1 cellular context compared by ENCODE assay signal in genomic region chr17:46782250-46782953, GRCh38.
TF ChIP-seq lines count a peak whose summit lies in the region.

No MANE protein-coding gene starts in this region.

TF ChIP-seq in HepG2, 621 proteins besides CTCF, POLR2A, EP300 and RAD21 (continued from another document and continues in another):
- TF ChIP-seq POGK (CRISPR knock-in tag; conservative IDR thresholded peaks at IDR 0.05) (peak; percentile 28; the same call in 1 of the 2 replicates), HMGXB4 (CRISPR knock-in tag; IDR thresholded peaks at IDR 0.05; ENCODE audit: borderline replicate concordance in 1 of 2, low read depth in 1 of 2) (peak; percentile 71 to 85; a peak in 3 of 4 replicates), ZNF598 (CRISPR knock-in tag; IDR thresholded peaks at IDR 0.05; ENCODE audit: borderline replicate concordance) (peak; percentile 60; the same call in 1 of the 2 replicates), ZNF335 (CRISPR knock-in tag; IDR thresholded peaks at IDR 0.05) (no peak), ZGPAT (CRISPR knock-in tag; IDR thresholded peaks at IDR 0.05) (peak; percentile 39; the same call in 1 of the 2 replicates), HNF1B (CRISPR knock-in tag; IDR thresholded peaks at IDR 0.05) (peak; percentile 71), ZNF326 (CRISPR knock-in tag; IDR thresholded peaks at IDR 0.05; ENCODE audit: borderline replicate concordance) (no peak), ZNF713 (CRISPR knock-in tag; IDR thresholded peaks at IDR 0.05) (0 out of 2 replicates have a peak, but pooled peaks have one; percentile 26), ARID2 (CRISPR knock-in tag; IDR thresholded peaks at IDR 0.05; ENCODE audit: borderline replicate concordance) (no peak), FOXK1 (CRISPR knock-in tag; IDR thresholded peaks at IDR 0.05; ENCODE audit: borderline replicate concordance, low read depth) (peak; percentile 67; the same call in 1 of the 2 replicates), ZNF160 (CRISPR knock-in tag; IDR thresholded peaks at IDR 0.05) (no peak), PCBP2 (optimal IDR thresholded peaks at IDR 0.05; ENCODE audit: low read depth, low read length, poor library complexity, severe bottlenecking) (no peak), ZSCAN31 (CRISPR knock-in tag; IDR thresholded peaks at IDR 0.05; ENCODE audit: low read depth) (peak; percentile 29; the same call in 1 of the 2 replicates), ZBTB33 (CRISPR knock-in tag; IDR thresholded peaks at IDR 0.05) (peak; percentile 29; the same call in 1 of the 2 replicates), ZNF124 (CRISPR knock-in tag; IDR thresholded peaks at IDR 0.05) (peak; percentile 80; the same call in 1 of the 2 replicates), ZNF784 (CRISPR knock-in tag; IDR thresholded peaks at IDR 0.05; ENCODE audit: borderline replicate concordance) (no peak), NFAT5 (CRISPR knock-in tag; IDR thresholded peaks at IDR 0.05) (no peak), PHF20 (CRISPR knock-in tag; IDR thresholded peaks at IDR 0.05) (no peak), BCL6 (CRISPR knock-in tag; IDR thresholded peaks at IDR 0.05) (0 out of 2 replicates have a peak, but pooled peaks have one; percentile 31), GLI4 (CRISPR knock-in tag; IDR thresholded peaks at IDR 0.05; ENCODE audit: borderline replicate concordance) (no peak), HMGA1 (CRISPR knock-in tag; conservative IDR thresholded peaks at IDR 0.05) (no peak), HBP1 (CRISPR knock-in tag; IDR thresholded peaks at IDR 0.05; ENCODE audit: low read depth) (peak; percentile 48; the same call in 1 of the 2 replicates), ZNF609 (CRISPR knock-in tag; IDR thresholded peaks at IDR 0.05; ENCODE audit: borderline replicate concordance) (peak; percentile 31), KLF16 (CRISPR knock-in tag; IDR thresholded peaks at IDR 0.05) (peak in 1 of 2 experiments; percentile 30; a peak in 1 of 4 replicates), MAX (IDR thresholded peaks at IDR 0.05) (peak; percentile 36), TBP (CRISPR knock-in tag; IDR thresholded peaks at IDR 0.05) (0 out of 2 replicates have a peak, but pooled peaks have one; percentile 13), TP53 (CRISPR knock-in tag; conservative IDR thresholded peaks at IDR 0.05) (no peak), ZNF737 (CRISPR knock-in tag; IDR thresholded peaks at IDR 0.05; ENCODE audit: borderline replicate concordance) (no peak), HNF4G (IDR thresholded peaks at IDR 0.05; ENCODE audit: borderline replicate concordance, low read depth, low read length) (no peak), HNF4G (CRISPR knock-in tag; IDR thresholded peaks at IDR 0.05; ENCODE audit: borderline replicate concordance, low read depth) (no peak), ZMYM4 (CRISPR knock-in tag; IDR thresholded peaks at IDR 0.05) (peak; percentile 40; the same call in 1 of the 2 replicates), ZIK1 (CRISPR knock-in tag; IDR thresholded peaks at IDR 0.05; ENCODE audit: borderline replicate concordance, low read depth) (0 out of 2 replicates have a peak, but pooled peaks have one; percentile 47)
